In the genomic region with DNA sequence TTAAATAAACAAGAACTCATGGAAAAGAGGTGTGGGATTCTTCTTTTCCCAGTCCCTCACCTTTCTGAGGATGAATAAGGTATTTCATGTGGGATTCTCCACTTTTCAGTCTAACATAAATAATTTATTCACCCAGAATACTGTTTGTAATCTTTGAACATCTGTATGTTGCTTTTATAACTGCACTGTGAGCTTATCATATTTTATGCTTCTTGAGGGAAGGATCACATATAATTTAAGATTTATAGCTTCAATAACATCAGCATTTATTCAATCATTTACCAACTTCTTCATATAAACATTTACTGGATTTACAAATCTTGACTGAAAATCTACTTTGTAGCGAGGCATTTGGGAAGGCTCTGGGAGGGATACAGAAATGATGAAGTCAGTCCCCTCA, we compare ENCODE assay signal across 23 cellular contexts.
"Had no signal": no experiment of that assay in that cellular context is flagged by ENCODE, and none has a peak within 500 bp of the region (broad histone marks: within the 10 kb centered on the region; RNA-seq: fewer than 3 reads in every experiment).

No MANE protein-coding gene starts in this region.

- H3K27ac Mint-ChIP-seq: dendritic cell treated with granulocyte-macrophage colony-stimulating factor and Interleukin-4, amounts not matched to agents 40 ng/mL and 50 ng/mL, for 4 days; effector memory CD8-positive, alpha-beta T cell; endodermal cell; immature natural killer cell; mesothelial cell of epicardium had no signal

- H3K36me3 Mint-ChIP-seq: mesothelial cell of epicardium had no signal

- H3K9me3 Mint-ChIP-seq: dendritic cell treated with granulocyte-macrophage colony-stimulating factor and Interleukin-4, amounts not matched to agents 40 ng/mL and 50 ng/mL, for 4 days; immature natural killer cell had no signal

- DNase-seq: colonic mucosa; cortex of kidney; effector CD8-positive, alpha-beta T cell; effector memory CD8-positive, alpha-beta T cell; endodermal cell; erythroblast; esophagus squamous epithelium; foreskin fibroblast; foreskin melanocyte; gastrocnemius medialis; glutamatergic neuron; head of caudate nucleus; heart right ventricle; hypothalamus; immature natural killer cell; islet precursor cell; kidney; left lung; left ventricle myocardium superior; lower lobe of right lung had no signal

- H3K4me3 Mint-ChIP-seq: dendritic cell treated with granulocyte-macrophage colony-stimulating factor and Interleukin-4, amounts not matched to agents 40 ng/mL and 50 ng/mL, for 4 days; effector memory CD8-positive, alpha-beta T cell; endodermal cell; immature natural killer cell; mesothelial cell of epicardium had no signal

- H3K4me1 Mint-ChIP-seq: endodermal cell, mesothelial cell of epicardium had no signal

- ATAC-seq: effector memory CD8-positive, alpha-beta T cell; esophagus mucosa; gastrocnemius medialis; heart right ventricle; left lung; left ventricle myocardium superior; lower lobe of right lung had no signal
